ENCODE assay signal across 10 cellular contexts in the genomic region with DNA sequence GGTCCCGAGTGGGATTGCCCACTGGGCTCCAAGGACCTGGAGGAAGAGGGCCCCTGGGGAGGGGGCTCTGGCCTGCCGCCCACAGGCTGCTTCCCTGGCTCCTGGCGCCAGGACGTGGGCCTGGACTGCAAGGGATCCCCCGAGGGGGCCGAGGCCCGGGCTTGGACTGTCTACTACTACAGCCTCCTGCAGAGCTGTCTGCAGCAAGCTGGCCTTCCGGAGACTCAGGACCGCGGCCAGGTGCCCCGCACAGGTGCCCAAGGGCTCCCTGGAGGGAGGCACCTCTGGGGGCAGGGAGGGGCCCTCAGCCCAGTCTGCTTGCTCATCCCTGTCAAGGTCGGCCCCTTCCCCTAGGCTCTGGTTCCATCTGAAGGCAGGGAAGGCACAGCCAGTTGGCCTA. TPM values are rescaled to one million over a fixed set of nuclear protein-coding genes. Genes with fewer than 3 reads are reported as not detected.
DNase-seq lines count a peak whose midpoint lies in the region; ATAC-seq, FAIRE-seq and TF ChIP-seq lines count a peak whose summit lies in the region.
"Had no signal": no experiment of that assay in that cellular context is flagged by ENCODE, and none has a peak within 500 bp of the region (broad histone marks: within the 10 kb centered on the region; RNA-seq: fewer than 3 reads in every experiment).

No MANE protein-coding gene starts in this region.

- peak overlapping the region; percentile 85 for H3K4me3 Mint-ChIP-seq in activated naive CD8-positive, alpha-beta T cell
- H3K4me3 Mint-ChIP-seq in naive B cell, result peak overlapping the region in 7 of 8 donors; percentile 35 to 90 (median 86)

- H3K27me3 ChIP-seq in HepG2 (ENCODE audit: control insufficient read depth in 1 of 2, insufficient read depth in 2 of 2, low read length in 2 of 2) (peaks cover 11 to 57% of the 10 kb centered on the region in 2 experiments; a peak in 4 of 5 replicates), right lobe of liver (no peaks in the 10 kb centered on the region), vagina (peaks cover 5% of the 10 kb centered on the region)

- POLR2A ChIA-PET in HepG2 (lab: Yijun Ruan, JAX), result interaction anchor here (0.9 to 7.4 kb wide), 4 partner anchors 10 to 26 kb away, joined by 4 to 78 read pairs (median 5); a partner anchor contains a TSS

- H3K4me1 ChIP-seq in HepG2 (ENCODE audit: insufficient read depth, low read length) (peaks cover 61% of the 10 kb centered on the region), right lobe of liver (peaks cover 0 to 30% (median 11%) of the 10 kb centered on the region in 4 donors), vagina (peaks cover 62% of the 10 kb centered on the region)

- TF ChIP-seq POLR2A in HepG2 (IDR thresholded peaks at IDR 0.05; ENCODE audit: insufficient read depth in 1 of 2, low read depth in 2 of 2, low read length in 2 of 2), result no peak
- TF ChIP-seq POLR2A in right lobe of liver (IDR thresholded peaks at IDR 0.05), result no peak
- no peak for TF ChIP-seq POLR2A in vagina (IDR thresholded peaks at IDR 0.05)

- in situ Hi-C loops in HepG2 (cut with HindIII; ENCODE audit: extremely low pct_ligation_motif_present, low pct_unique_long_range_greater_than_20kb), result no loop called here

- FAIRE-seq in HepG2 (lab: Jason Lieb, UNC), result no peak

- CTCF ChIA-PET in HepG2 (lab: Yijun Ruan, JAX; ENCODE audit: low intra/inter-chr PET ratio, low total read pairs), result no interaction called here

- peak overlapping the region; percentile 64; the same call in 1 of the 2 replicates for H3K4me2 ChIP-seq in HepG2 (ENCODE audit: low read depth, low read length)

- DNase-seq in HepG2 (ENCODE audit: low spot score) (no peak), right lobe of liver (no peak), naive B cell (no peak), vagina (ENCODE audit: extremely low spot score in 2 of 2) (no peak), posterior vena cava (ENCODE audit: low spot score) (no peak), SIG-M5 (lab: John Stamatoyannopoulos, UW) (no peak), C1 segment of cervical spinal cord (lab: John Stamatoyannopoulos, UW) (no peak)
- DNase-seq: NCI-H187, retina had no signal

- H3K27ac ChIP-seq in HepG2 (ENCODE audit: extremely low read length, insufficient read depth, low read length) (no peak overlapping the region), right lobe of liver (no peak overlapping the region), vagina (peak overlapping the region; percentile 27)

- no peak overlapping the region for H2AFZ ChIP-seq in HepG2 (ENCODE audit: low read length)

- H3K4me1 Mint-ChIP-seq in activated naive CD8-positive, alpha-beta T cell (ENCODE audit: low read depth), result peaks cover 54% of the 10 kb centered on the region
- H3K4me1 Mint-ChIP-seq in naive B cell, result peaks cover 63 to 78% (median 71%) of the 10 kb centered on the region in 3 donors

- H4K20me1 ChIP-seq in HepG2 (ENCODE audit: insufficient read depth, low read length), result no peaks in the 10 kb centered on the region

- H3K27me3 Mint-ChIP-seq in activated naive CD8-positive, alpha-beta T cell, result no peaks in the 10 kb centered on the region
- no peaks in the 10 kb centered on the region for H3K27me3 Mint-ChIP-seq in naive B cell

- H3K79me2 ChIP-seq in HepG2 (ENCODE audit: insufficient read depth, low read length), result no peaks in the 10 kb centered on the region

- TF ChIP-seq EP300 in HepG2 (IDR thresholded peaks at IDR 0.05; ENCODE audit: low read depth in 2 of 2, low read length in 2 of 2) (no peak), HepG2 (CRISPR knock-in tag; IDR thresholded peaks at IDR 0.05; ENCODE audit: borderline replicate concordance) (no peak)

- H3K9me3 ChIP-seq in HepG2 (ENCODE audit: low read length) (no peaks in the 10 kb centered on the region), right lobe of liver (no peaks in the 10 kb centered on the region), vagina (no peaks in the 10 kb centered on the region)

- TF ChIP-seq CTCF in HepG2 (CRISPR knock-in tag; IDR thresholded peaks at IDR 0.05), result no peak
- TF ChIP-seq CTCF in right lobe of liver (IDR thresholded peaks at IDR 0.05), result no peak
- no peak for TF ChIP-seq CTCF in vagina (IDR thresholded peaks at IDR 0.05)

- no peaks in the 10 kb centered on the region for H3K9me3 Mint-ChIP-seq in activated naive CD8-positive, alpha-beta T cell (ENCODE audit: low read depth)
- no peaks in the 10 kb centered on the region for H3K9me3 Mint-ChIP-seq in naive B cell

- WGBS in HepG2 (ENCODE audit: low lambda C conversion rate), result no CpG with 5 or more reads among the region's 12 CpGs
- no CpG with 5 or more reads among the region's 12 CpGs for WGBS in right lobe of liver (ENCODE audit: insufficient coverage, low coverage, low lambda C conversion rate, missing lambda C conversion rate)

- no TSS peak for BruUV-seq in HepG2 (replicated peaks; lab: Mats Ljungman, UMichigan)

- H3K36me3 ChIP-seq in HepG2 (replicated peaks in 1 of 2; ENCODE audit: control insufficient read depth in 1 of 2, insufficient read depth in 2 of 2, low read length in 2 of 2) (no peaks in the 10 kb centered on the region), right lobe of liver (no peaks in the 10 kb centered on the region), vagina (no peaks in the 10 kb centered on the region)

- peak overlapping the region; percentile 85 for H3K27ac Mint-ChIP-seq in activated naive CD8-positive, alpha-beta T cell
- H3K27ac Mint-ChIP-seq in naive B cell, result peak overlapping the region in 3 of 6 donors; percentile 41 to 87 (median 83)

- TF ChIP-seq RAD21 in HepG2 (CRISPR knock-in tag; IDR thresholded peaks at IDR 0.05), result no peak

- H3K4me3 ChIP-seq in HepG2 (replicated peaks in 1 of 3; ENCODE audit: insufficient read depth in 1 of 3, low read depth in 2 of 3, low read length in 3 of 3) (no peak overlapping the region), right lobe of liver (no peak overlapping the region), vagina (no peak overlapping the region)

- H3K36me3 Mint-ChIP-seq in activated naive CD8-positive, alpha-beta T cell, result no peaks in the 10 kb centered on the region
- H3K36me3 Mint-ChIP-seq in naive B cell, result no peaks in the 10 kb centered on the region

- ATAC-seq in HepG2 (no peak), right lobe of liver (no peak), naive B cell (ENCODE audit: low read depth in 2 of 2) (no peak)

- intact Hi-C loops in HepG2 (cut with micrococcal nuclease; ENCODE audit: unreplicated experiment), result no loop called here
- intact Hi-C loops in right lobe of liver (cut with DNase I), result no loop called here
- intact Hi-C loops in vagina (cut with DNase I), result no loop called here
- intact Hi-C loops in posterior vena cava (cut with DNase I), result no loop called here

- H3K9ac ChIP-seq in HepG2 (ENCODE audit: insufficient read depth, low read depth, low read length), result no peak overlapping the region

RNA-seq across cellular contexts. Expression of a gene that starts 1.9 kb away (rescaled TPM):
- total RNA-seq in HepG2 (2016; rRNA removed; fragmentation: Illumina TruSeq; extraction: Trizol) (not detected in 2 replicates), right lobe of liver (under 1 TPM in 5 of 6 experiments, not detected in 1; 0.12 to 0.31 (median 0.22) TPM), vagina (1.7 TPM), posterior vena cava (1 to 10 TPM; 1.4 to 1.6 TPM)
- total RNA-seq in HepG2 (2016; cell fraction: cytosol; rRNA removed; fragmentation: Illumina TruSeq; extraction: Trizol; ENCODE audit: low read depth), result not detected in 2 replicates
- not detected in 2 replicates for total RNA-seq in HepG2 (2016; cell fraction: insoluble cytoplasmic fraction; rRNA removed; fragmentation: Illumina TruSeq; extraction: Trizol)
- not detected in 2 replicates for total RNA-seq in HepG2 (2016; cell fraction: membrane; rRNA removed; fragmentation: Illumina TruSeq; extraction: Trizol)
- total RNA-seq in HepG2 (2016; cell fraction: nucleus; rRNA removed; fragmentation: Illumina TruSeq; extraction: Trizol), result not detected in 2 replicates
- polyA plus RNA-seq in HepG2 (2011; rRNA removed) (0.01 TPM in 1 of 2 replicates, not detected in the other), naive B cell (ENCODE audit: low read depth in 6 of 6) (1 to 10 TPM in 5 of 6 donors, under 1 TPM in 1; 0.80 to 2.9 (median 1.7) TPM)
- polyA plus RNA-seq in HepG2 (2011; cell fraction: cytosol; rRNA removed), result 0.01 TPM in 1 of 2 replicates, not detected in the other
- not detected in 2 replicates for polyA plus RNA-seq in HepG2 (2011; cell fraction: nucleus; rRNA removed)
- 0.04 TPM in 1 of 2 replicates, not detected in the other for polyA plus RNA-seq in HepG2 (2012)
- not detected in 2 replicates for polyA plus RNA-seq in HepG2 (2016; cell fraction: cytosol; fragmentation: Illumina TruSeq; extraction: Trizol; ENCODE audit: low read depth)
- polyA plus RNA-seq in HepG2 (2016; cell fraction: insoluble cytoplasmic fraction; fragmentation: Illumina TruSeq; extraction: Trizol; ENCODE audit: low read depth), result not detected in 2 replicates
- not detected in 2 replicates for polyA plus RNA-seq in HepG2 (2016; cell fraction: membrane; fragmentation: Illumina TruSeq; extraction: Trizol; ENCODE audit: low read depth)
- polyA plus RNA-seq in HepG2 (2016; cell fraction: nucleus; fragmentation: Illumina TruSeq; extraction: Trizol; ENCODE audit: insufficient read depth, low read depth), result not detected in 2 replicates
- polyA minus RNA-seq in HepG2 (2011; rRNA and poly(A)+ RNA removed; ENCODE audit: low replicate concordance), result 0.05 and 0.12 TPM in 2 replicates
- not detected in 2 replicates for polyA minus RNA-seq in HepG2 (2011; cell fraction: cytosol; rRNA and poly(A)+ RNA removed)
- polyA minus RNA-seq in HepG2 (2011; cell fraction: nucleus; rRNA and poly(A)+ RNA removed), result not detected in 2 replicates

RNA-seq across cellular contexts. Expression of a gene that starts 10.9 kb away (rescaled TPM):
- total RNA-seq in HepG2 (2016; rRNA removed; fragmentation: Illumina TruSeq; extraction: Trizol), result 35.3 and 54.8 TPM in 2 replicates
- 168 and 174 TPM in 2 replicates for total RNA-seq in HepG2 (2016; cell fraction: cytosol; rRNA removed; fragmentation: Illumina TruSeq; extraction: Trizol; ENCODE audit: low read depth)
- 32.3 and 55.5 TPM in 2 replicates for total RNA-seq in HepG2 (2016; cell fraction: insoluble cytoplasmic fraction; rRNA removed; fragmentation: Illumina TruSeq; extraction: Trizol)
- 208 and 210 TPM in 2 replicates for total RNA-seq in HepG2 (2016; cell fraction: membrane; rRNA removed; fragmentation: Illumina TruSeq; extraction: Trizol)
- 30.9 and 37.1 TPM in 2 replicates for total RNA-seq in HepG2 (2016; cell fraction: nucleus; rRNA removed; fragmentation: Illumina TruSeq; extraction: Trizol)
- polyA plus RNA-seq in HepG2 (2011; rRNA removed), result 52.9 and 59.2 TPM in 2 replicates
- 53.5 and 73.0 TPM in 2 replicates for polyA plus RNA-seq in HepG2 (2011; cell fraction: cytosol; rRNA removed)
- polyA plus RNA-seq in HepG2 (2011; cell fraction: nucleus; rRNA removed), result 93.3 and 107 TPM in 2 replicates
- polyA plus RNA-seq in HepG2 (2012), result 29.0 and 33.0 TPM in 2 replicates
- 249 TPM in 2 replicates for polyA plus RNA-seq in HepG2 (2016; cell fraction: cytosol; fragmentation: Illumina TruSeq; extraction: Trizol; ENCODE audit: low read depth)
- 40.0 and 51.3 TPM in 2 replicates for polyA plus RNA-seq in HepG2 (2016; cell fraction: insoluble cytoplasmic fraction; fragmentation: Illumina TruSeq; extraction: Trizol; ENCODE audit: low read depth)
- 229 and 244 TPM in 2 replicates for polyA plus RNA-seq in HepG2 (2016; cell fraction: membrane; fragmentation: Illumina TruSeq; extraction: Trizol; ENCODE audit: low read depth)
- 58.6 and 65.2 TPM in 2 replicates for polyA plus RNA-seq in HepG2 (2016; cell fraction: nucleus; fragmentation: Illumina TruSeq; extraction: Trizol; ENCODE audit: insufficient read depth, low read depth)
- 70.8 and 120 TPM in 2 replicates for polyA minus RNA-seq in HepG2 (2011; rRNA and poly(A)+ RNA removed; ENCODE audit: low replicate concordance)
- polyA minus RNA-seq in HepG2 (2011; cell fraction: cytosol; rRNA and poly(A)+ RNA removed), result 23.5 and 24.7 TPM in 2 replicates
- polyA minus RNA-seq in HepG2 (2011; cell fraction: nucleus; rRNA and poly(A)+ RNA removed), result 27.9 and 33.3 TPM in 2 replicates
- total RNA-seq in right lobe of liver, result 10 to 100 TPM; 18.8 to 37.1 (median 27.1) TPM
- polyA plus RNA-seq in naive B cell (ENCODE audit: low read depth in 6 of 6), result 10 to 100 TPM; 37.9 to 54.7 (median 50.0) TPM
- 50.6 TPM for total RNA-seq in vagina
- 10 to 100 TPM; 28.9 TPM for total RNA-seq in posterior vena cava

RNA-seq across cellular contexts. Expression of a gene that starts 13.5 kb away (rescaled TPM):
- total RNA-seq in HepG2 (2016; rRNA removed; fragmentation: Illumina TruSeq; extraction: Trizol) (0.81 and 1.0 TPM in 2 replicates), right lobe of liver (1 to 10 TPM in 5 of 6 experiments, under 1 TPM in 1; 0.73 to 2.7 (median 1.9) TPM), vagina (6.6 TPM), posterior vena cava (1 to 10 TPM; 2.9 to 3.4 TPM)
- total RNA-seq in HepG2 (2016; cell fraction: cytosol; rRNA removed; fragmentation: Illumina TruSeq; extraction: Trizol; ENCODE audit: low read depth), result 0.44 and 0.81 TPM in 2 replicates
- 0.92 and 1.1 TPM in 2 replicates for total RNA-seq in HepG2 (2016; cell fraction: insoluble cytoplasmic fraction; rRNA removed; fragmentation: Illumina TruSeq; extraction: Trizol)
- total RNA-seq in HepG2 (2016; cell fraction: membrane; rRNA removed; fragmentation: Illumina TruSeq; extraction: Trizol), result 0.45 and 0.59 TPM in 2 replicates
- total RNA-seq in HepG2 (2016; cell fraction: nucleus; rRNA removed; fragmentation: Illumina TruSeq; extraction: Trizol), result 0.50 and 0.84 TPM in 2 replicates
- polyA plus RNA-seq in HepG2 (2011; rRNA removed) (1.8 and 2.8 TPM in 2 replicates), naive B cell (ENCODE audit: low read depth in 6 of 6) (100 to 1,000 TPM; 190 to 304 (median 239) TPM)
- polyA plus RNA-seq in HepG2 (2011; cell fraction: cytosol; rRNA removed), result 1.3 and 2.7 TPM in 2 replicates
- polyA plus RNA-seq in HepG2 (2011; cell fraction: nucleus; rRNA removed), result 26.5 and 39.6 TPM in 2 replicates
- 0.97 and 2.1 TPM in 2 replicates for polyA plus RNA-seq in HepG2 (2012)
- 0.19 and 0.28 TPM in 2 replicates for polyA plus RNA-seq in HepG2 (2016; cell fraction: cytosol; fragmentation: Illumina TruSeq; extraction: Trizol; ENCODE audit: low read depth)
- 0.60 and 1.1 TPM in 2 replicates for polyA plus RNA-seq in HepG2 (2016; cell fraction: insoluble cytoplasmic fraction; fragmentation: Illumina TruSeq; extraction: Trizol; ENCODE audit: low read depth)
- polyA plus RNA-seq in HepG2 (2016; cell fraction: membrane; fragmentation: Illumina TruSeq; extraction: Trizol; ENCODE audit: low read depth), result 0.57 and 0.73 TPM in 2 replicates
- polyA plus RNA-seq in HepG2 (2016; cell fraction: nucleus; fragmentation: Illumina TruSeq; extraction: Trizol; ENCODE audit: insufficient read depth, low read depth), result 2.9 and 3.4 TPM in 2 replicates
- 2.2 TPM in 1 of 2 replicates, not detected in the other for polyA minus RNA-seq in HepG2 (2011; rRNA and poly(A)+ RNA removed; ENCODE audit: low replicate concordance)
- polyA minus RNA-seq in HepG2 (2011; cell fraction: cytosol; rRNA and poly(A)+ RNA removed), result 0.59 and 0.88 TPM in 2 replicates
- polyA minus RNA-seq in HepG2 (2011; cell fraction: nucleus; rRNA and poly(A)+ RNA removed), result 2.3 and 3.4 TPM in 2 replicates

RNA-seq across cellular contexts. Expression of a gene that starts 15.8 kb away (rescaled TPM):
- total RNA-seq in HepG2 (2016; rRNA removed; fragmentation: Illumina TruSeq; extraction: Trizol), result 170 and 188 TPM in 2 replicates
- 49.0 and 62.5 TPM in 2 replicates for total RNA-seq in HepG2 (2016; cell fraction: cytosol; rRNA removed; fragmentation: Illumina TruSeq; extraction: Trizol; ENCODE audit: low read depth)
- total RNA-seq in HepG2 (2016; cell fraction: insoluble cytoplasmic fraction; rRNA removed; fragmentation: Illumina TruSeq; extraction: Trizol), result 171 and 181 TPM in 2 replicates
- total RNA-seq in HepG2 (2016; cell fraction: membrane; rRNA removed; fragmentation: Illumina TruSeq; extraction: Trizol), result 78.0 and 95.5 TPM in 2 replicates
- total RNA-seq in HepG2 (2016; cell fraction: nucleus; rRNA removed; fragmentation: Illumina TruSeq; extraction: Trizol), result 66.5 and 72.2 TPM in 2 replicates
- 149 and 173 TPM in 2 replicates for polyA plus RNA-seq in HepG2 (2011; rRNA removed)
- 212 and 274 TPM in 2 replicates for polyA plus RNA-seq in HepG2 (2011; cell fraction: cytosol; rRNA removed)
- 137 and 147 TPM in 2 replicates for polyA plus RNA-seq in HepG2 (2011; cell fraction: nucleus; rRNA removed)
- polyA plus RNA-seq in HepG2 (2012), result 91.5 and 93.8 TPM in 2 replicates
- 58.1 and 67.4 TPM in 2 replicates for polyA plus RNA-seq in HepG2 (2016; cell fraction: cytosol; fragmentation: Illumina TruSeq; extraction: Trizol; ENCODE audit: low read depth)
- polyA plus RNA-seq in HepG2 (2016; cell fraction: insoluble cytoplasmic fraction; fragmentation: Illumina TruSeq; extraction: Trizol; ENCODE audit: low read depth), result 192 and 207 TPM in 2 replicates
- polyA plus RNA-seq in HepG2 (2016; cell fraction: membrane; fragmentation: Illumina TruSeq; extraction: Trizol; ENCODE audit: low read depth), result 72.5 and 83.6 TPM in 2 replicates
- polyA plus RNA-seq in HepG2 (2016; cell fraction: nucleus; fragmentation: Illumina TruSeq; extraction: Trizol; ENCODE audit: insufficient read depth, low read depth), result 110 and 123 TPM in 2 replicates
- polyA minus RNA-seq in HepG2 (2011; rRNA and poly(A)+ RNA removed; ENCODE audit: low replicate concordance), result 209 and 295 TPM in 2 replicates
- 83.6 and 84.9 TPM in 2 replicates for polyA minus RNA-seq in HepG2 (2011; cell fraction: cytosol; rRNA and poly(A)+ RNA removed)
- 31.7 and 34.7 TPM in 2 replicates for polyA minus RNA-seq in HepG2 (2011; cell fraction: nucleus; rRNA and poly(A)+ RNA removed)
- total RNA-seq in right lobe of liver, result 100 to 1,000 TPM in 2 of 6 experiments, 10 to 100 TPM in 4; 64.2 to 102 (median 71.1) TPM
- polyA plus RNA-seq in naive B cell (ENCODE audit: low read depth in 6 of 6), result 100 to 1,000 TPM; 492 to 795 (median 530) TPM
- total RNA-seq in vagina, result 102 TPM
- 10 to 100 TPM; 62.1 to 70.6 TPM for total RNA-seq in posterior vena cava

RNA-seq across cellular contexts. Expression of a gene that starts 20.1 kb away (rescaled TPM):
- total RNA-seq in HepG2 (2016; rRNA removed; fragmentation: Illumina TruSeq; extraction: Trizol) (0.46 and 0.60 TPM in 2 replicates), right lobe of liver (1 to 10 TPM in 4 of 6 experiments, under 1 TPM in 2; 0.72 to 2.8 (median 2.1) TPM), vagina (18.2 TPM), posterior vena cava (1 to 10 TPM; 2.5 TPM)
- total RNA-seq in HepG2 (2016; cell fraction: cytosol; rRNA removed; fragmentation: Illumina TruSeq; extraction: Trizol; ENCODE audit: low read depth), result not detected in 2 replicates
- 0.19 and 0.25 TPM in 2 replicates for total RNA-seq in HepG2 (2016; cell fraction: insoluble cytoplasmic fraction; rRNA removed; fragmentation: Illumina TruSeq; extraction: Trizol)
- total RNA-seq in HepG2 (2016; cell fraction: membrane; rRNA removed; fragmentation: Illumina TruSeq; extraction: Trizol), result not detected in 2 replicates
- 0.40 and 0.53 TPM in 2 replicates for total RNA-seq in HepG2 (2016; cell fraction: nucleus; rRNA removed; fragmentation: Illumina TruSeq; extraction: Trizol)
- polyA plus RNA-seq in HepG2 (2011; rRNA removed) (0.56 and 0.70 TPM in 2 replicates), naive B cell (ENCODE audit: low read depth in 6 of 6) (1,000 to 10,000 TPM in 3 of 6 donors, 100 to 1,000 TPM in 3; 953 to 1,146 (median 1,009) TPM)
- polyA plus RNA-seq in HepG2 (2011; cell fraction: cytosol; rRNA removed), result 0.08 and 0.63 TPM in 2 replicates
- polyA plus RNA-seq in HepG2 (2011; cell fraction: nucleus; rRNA removed), result 12.4 and 18.9 TPM in 2 replicates
- polyA plus RNA-seq in HepG2 (2012), result 0.19 TPM in 1 of 2 replicates, not detected in the other
- 0.18 TPM in 1 of 2 replicates, not detected in the other for polyA plus RNA-seq in HepG2 (2016; cell fraction: cytosol; fragmentation: Illumina TruSeq; extraction: Trizol; ENCODE audit: low read depth)
- polyA plus RNA-seq in HepG2 (2016; cell fraction: insoluble cytoplasmic fraction; fragmentation: Illumina TruSeq; extraction: Trizol; ENCODE audit: low read depth), result 0.21 and 0.26 TPM in 2 replicates
- 0.16 TPM in 1 of 2 replicates, not detected in the other for polyA plus RNA-seq in HepG2 (2016; cell fraction: membrane; fragmentation: Illumina TruSeq; extraction: Trizol; ENCODE audit: low read depth)
- polyA plus RNA-seq in HepG2 (2016; cell fraction: nucleus; fragmentation: Illumina TruSeq; extraction: Trizol; ENCODE audit: insufficient read depth, low read depth), result 1.9 and 2.3 TPM in 2 replicates
- 0.58 and 1.1 TPM in 2 replicates for polyA minus RNA-seq in HepG2 (2011; rRNA and poly(A)+ RNA removed; ENCODE audit: low replicate concordance)
- not detected in 2 replicates for polyA minus RNA-seq in HepG2 (2011; cell fraction: cytosol; rRNA and poly(A)+ RNA removed)
- polyA minus RNA-seq in HepG2 (2011; cell fraction: nucleus; rRNA and poly(A)+ RNA removed), result 0.90 and 0.99 TPM in 2 replicates
